ENCODE assay signal across 8 cellular contexts in the genomic region with DNA sequence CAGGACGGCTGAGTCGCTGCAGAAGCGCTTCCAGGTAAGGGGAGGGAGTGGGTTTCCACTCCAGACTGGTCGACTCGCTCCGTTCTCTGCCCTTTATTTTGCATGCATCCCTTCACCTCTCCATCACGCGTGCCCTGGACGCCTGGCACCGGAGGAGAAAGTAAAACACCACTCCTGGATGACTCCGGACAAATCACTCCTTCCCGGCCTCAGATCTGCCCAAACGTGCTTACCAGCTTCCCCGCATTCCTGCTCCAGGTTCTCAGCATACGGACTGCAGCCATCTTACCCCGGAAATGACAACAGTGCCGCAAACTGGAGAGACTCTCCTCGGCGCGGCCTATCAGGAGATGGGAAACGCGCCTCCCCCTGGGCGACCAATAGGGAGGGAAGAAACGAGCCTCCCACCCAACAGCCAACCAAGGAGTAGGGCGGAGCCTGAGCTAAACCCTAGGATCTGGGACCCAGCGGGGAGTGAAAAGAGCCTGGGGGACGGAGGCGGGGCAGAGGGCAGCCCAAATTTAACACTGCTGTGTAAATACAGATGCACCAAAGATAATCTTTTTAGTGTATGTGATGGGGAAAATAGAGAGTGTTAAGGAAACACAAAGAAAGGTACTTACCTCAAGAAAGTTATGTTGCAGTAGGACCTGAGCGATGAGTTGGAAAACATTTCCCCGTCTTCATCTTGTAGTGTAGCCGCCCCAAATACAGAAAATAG. TPM values are rescaled to one million over a fixed set of nuclear protein-coding genes. Genes with fewer than 3 reads are reported as not detected.
DNase-seq lines count a peak whose midpoint lies in the region; ATAC-seq and TF ChIP-seq lines count a peak whose summit lies in the region.

A gene (minus strand): TSS at position 298 of the 721 bp plus-strand sequence. CDS start 14 bp downstream, at position 284.

- no peaks in the 10 kb centered on the region for H3K9me3 Mint-ChIP-seq in WTC11

- H3K4me3 Mint-ChIP-seq in WTC11 = no peak within 1 kb of the TSS

- 0 to 2% (median 1%) methylated on average over 30 to 31 of the region's 31 CpGs for WGBS in spleen, 5 donors

- H3K9me3 ChIP-seq in spleen = no peaks in the 10 kb centered on the region

- TF ChIP-seq POLR2A in GM18951 (IDR thresholded peaks at IDR 0.05; ENCODE audit: extremely low read depth, insufficient read depth, insufficient read length) = peak; percentile 89
- peak in 1 of 3 donors; percentile 62 for TF ChIP-seq POLR2A in spleen (IDR thresholded peaks at IDR 0.05)

- peak within 1 kb of the TSS; percentile 62 to 87 (median 76) for H3K4me3 ChIP-seq in spleen

- H3K27me3 ChIP-seq in spleen (replicated peaks in 1 of 7) = no peaks in the 10 kb centered on the region

- in situ Hi-C loops in GM18951 (cut with MboI; ENCODE audit: low sequenced_read_pairs, unreplicated experiment) = no loop called here

- CTCF ChIA-PET in WTC11 (lab: Charles Lee) = interaction anchor here (1.0 to 2.3 kb wide), 6 partner anchors 16 to 214 kb away, joined by 3 to 10 read pairs (median 4); a partner anchor contains a TSS

- peak within 1 kb of the TSS; percentile 89 for H3K27ac ChIP-seq in caudate nucleus (ENCODE audit: low read depth, low read length)
- H3K27ac ChIP-seq in spleen = peak within 1 kb of the TSS; percentile 72 to 90 (median 85)

- H3K36me3 Mint-ChIP-seq in WTC11 = no peaks in the 10 kb centered on the region

- DNase-seq in AG08396 (ENCODE audit: low spot score) = peak; percentile 96
- DNase-seq in NCI-H226 = peak; percentile 94
- peak; percentile 97 for DNase-seq in WTC11 (ENCODE audit: low spot score)
- peak; percentile 58 to 99 (median 96) for DNase-seq in caudate nucleus (lab: John Stamatoyannopoulos, UW)
- DNase-seq in inferior parietal cortex (ENCODE audit: extremely low spot score) = peak; percentile 98
- peak; percentile 95 for DNase-seq in spleen

- peaks cover 0 to 55% (median 37%) of the 10 kb centered on the region in 6 donors for H3K4me1 ChIP-seq in spleen

- intact Hi-C loops in spleen (cut with DNase I; ENCODE audit: low total_unique reads) = no loop called here

- peak within 1 kb of the TSS; percentile 70 for H3K27ac Mint-ChIP-seq in WTC11

- H3K4me1 Mint-ChIP-seq in WTC11 = peaks cover 12% of the 10 kb centered on the region

- ATAC-seq in HG03175 (IDR thresholded peaks at IDR 0.05; ENCODE audit: unreplicated experiment) = peak; percentile 100
- ATAC-seq in WTC11 = peak; percentile 100

- TF ChIP-seq CTCF in WTC11 (IDR thresholded peaks at IDR 0.05) (no peak), spleen (IDR thresholded peaks at IDR 0.05 in 8 of 11, conservative IDR thresholded peaks at IDR 0.05 in 3 of 11) (peak in 1 of 11 experiments; percentile 12)

- H3K36me3 ChIP-seq in spleen = no peaks in the 10 kb centered on the region

- H3K27me3 Mint-ChIP-seq in WTC11 (ENCODE audit: low read depth) = no peaks in the 10 kb centered on the region

- POLR2A ChIA-PET in WTC11 (lab: Charles Lee) = interaction anchor here (0.8 to 3.4 kb wide), 6 partner anchors 12 to 117 kb away, joined by 4 to 32 read pairs (median 6); a partner anchor contains a TSS

TF ChIP-seq in WTC11, 78 proteins besides CTCF, POLR2A, EP300 and RAD21 (continues in another document):
- TF ChIP-seq EMX1 (CRISPR knock-in tag; IDR thresholded peaks at IDR 0.05) (no peak), CREM (CRISPR knock-in tag; IDR thresholded peaks at IDR 0.05) (peak; percentile 66), ZNF263 (CRISPR knock-in tag; IDR thresholded peaks at IDR 0.05; ENCODE audit: low read depth) (no peak), ESRRA (CRISPR knock-in tag; IDR thresholded peaks at IDR 0.05; ENCODE audit: borderline replicate concordance) (no peak), RELA (CRISPR knock-in tag; IDR thresholded peaks at IDR 0.05; ENCODE audit: borderline replicate concordance) (no peak), GRHL2 (CRISPR knock-in tag; IDR thresholded peaks at IDR 0.05; ENCODE audit: insufficient replicate concordance, severe bottlenecking) (no peak), TEAD4 (CRISPR knock-in tag; IDR thresholded peaks at IDR 0.05) (0 out of 2 replicates have a peak, but pooled peaks have one; percentile 53), FOXJ3 (CRISPR knock-in tag; IDR thresholded peaks at IDR 0.05; ENCODE audit: borderline replicate concordance) (no peak), KAT7 (CRISPR knock-in tag; IDR thresholded peaks at IDR 0.05; ENCODE audit: borderline replicate concordance) (no peak), MXD4 (CRISPR knock-in tag; IDR thresholded peaks at IDR 0.05; ENCODE audit: borderline replicate concordance) (no peak), NFYB (CRISPR knock-in tag; conservative IDR thresholded peaks at IDR 0.05; ENCODE audit: low read depth) (peak; percentile 60), MYBL2 (CRISPR knock-in tag; IDR thresholded peaks at IDR 0.05) (peak; percentile 70; the same call in 1 of the 2 replicates), ZNF138 (CRISPR knock-in tag; conservative IDR thresholded peaks at IDR 0.05) (no peak), NR1H2 (CRISPR knock-in tag; IDR thresholded peaks at IDR 0.05) (no peak), NR2C2 (CRISPR knock-in tag; IDR thresholded peaks at IDR 0.05) (no peak), GABPB1 (CRISPR knock-in tag; IDR thresholded peaks at IDR 0.05) (no peak; the same call in 1 of the 2 replicates), NFATC4 (CRISPR knock-in tag; IDR thresholded peaks at IDR 0.05) (no peak), ZNF671 (CRISPR knock-in tag; IDR thresholded peaks at IDR 0.05) (no peak), TP53 (CRISPR knock-in tag; IDR thresholded peaks at IDR 0.05) (no peak), IRF2 (CRISPR knock-in tag; IDR thresholded peaks at IDR 0.05; ENCODE audit: borderline replicate concordance, low read depth) (no peak), TCF7 (CRISPR knock-in tag; IDR thresholded peaks at IDR 0.05; ENCODE audit: low read depth) (no peak), ZNF219 (CRISPR knock-in tag; IDR thresholded peaks at IDR 0.05; ENCODE audit: borderline replicate concordance) (no peak), ATF1 (CRISPR knock-in tag; IDR thresholded peaks at IDR 0.05) (no peak), FOXP1 (CRISPR knock-in tag; IDR thresholded peaks at IDR 0.05; ENCODE audit: borderline replicate concordance) (peak; percentile 47; the same call in 1 of the 2 replicates)
- TF ChIP-seq, protein P1, sequence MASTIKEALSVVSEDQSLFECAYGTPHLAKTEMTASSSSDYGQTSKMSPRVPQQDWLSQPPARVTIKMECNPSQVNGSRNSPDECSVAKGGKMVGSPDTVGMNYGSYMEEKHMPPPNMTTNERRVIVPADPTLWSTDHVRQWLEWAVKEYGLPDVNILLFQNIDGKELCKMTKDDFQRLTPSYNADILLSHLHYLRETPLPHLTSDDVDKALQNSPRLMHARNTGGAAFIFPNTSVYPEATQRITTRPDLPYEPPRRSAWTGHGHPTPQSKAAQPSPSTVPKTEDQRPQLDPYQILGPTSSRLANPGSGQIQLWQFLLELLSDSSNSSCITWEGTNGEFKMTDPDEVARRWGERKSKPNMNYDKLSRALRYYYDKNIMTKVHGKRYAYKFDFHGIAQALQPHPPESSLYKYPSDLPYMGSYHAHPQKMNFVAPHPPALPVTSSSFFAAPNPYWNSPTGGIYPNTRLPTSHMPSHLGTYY (CRISPR knock-in tag; IDR thresholded peaks at IDR 0.05) = no peak
- TF ChIP-seq, protein P2, sequence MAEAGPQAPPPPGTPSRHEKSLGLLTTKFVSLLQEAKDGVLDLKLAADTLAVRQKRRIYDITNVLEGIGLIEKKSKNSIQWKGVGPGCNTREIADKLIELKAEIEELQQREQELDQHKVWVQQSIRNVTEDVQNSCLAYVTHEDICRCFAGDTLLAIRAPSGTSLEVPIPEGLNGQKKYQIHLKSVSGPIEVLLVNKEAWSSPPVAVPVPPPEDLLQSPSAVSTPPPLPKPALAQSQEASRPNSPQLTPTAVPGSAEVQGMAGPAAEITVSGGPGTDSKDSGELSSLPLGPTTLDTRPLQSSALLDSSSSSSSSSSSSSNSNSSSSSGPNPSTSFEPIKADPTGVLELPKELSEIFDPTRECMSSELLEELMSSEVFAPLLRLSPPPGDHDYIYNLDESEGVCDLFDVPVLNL (CRISPR knock-in tag; IDR thresholded peaks at IDR 0.05; ENCODE audit: borderline replicate concordance, low read depth) = no peak
- TF ChIP-seq, protein P3, sequence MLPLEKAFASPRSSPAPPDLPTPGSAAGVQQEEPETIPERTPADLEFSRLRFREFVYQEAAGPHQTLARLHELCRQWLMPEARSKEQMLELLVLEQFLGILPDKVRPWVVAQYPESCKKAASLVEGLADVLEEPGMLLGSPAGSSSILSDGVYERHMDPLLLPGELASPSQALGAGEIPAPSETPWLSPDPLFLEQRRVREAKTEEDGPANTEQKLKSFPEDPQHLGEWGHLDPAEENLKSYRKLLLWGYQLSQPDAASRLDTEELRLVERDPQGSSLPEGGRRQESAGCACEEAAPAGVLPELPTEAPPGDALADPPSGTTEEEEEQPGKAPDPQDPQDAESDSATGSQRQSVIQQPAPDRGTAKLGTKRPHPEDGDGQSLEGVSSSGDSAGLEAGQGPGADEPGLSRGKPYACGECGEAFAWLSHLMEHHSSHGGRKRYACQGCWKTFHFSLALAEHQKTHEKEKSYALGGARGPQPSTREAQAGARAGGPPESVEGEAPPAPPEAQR (CRISPR knock-in tag; IDR thresholded peaks at IDR 0.05) = no peak
- TF ChIP-seq, protein P4, sequence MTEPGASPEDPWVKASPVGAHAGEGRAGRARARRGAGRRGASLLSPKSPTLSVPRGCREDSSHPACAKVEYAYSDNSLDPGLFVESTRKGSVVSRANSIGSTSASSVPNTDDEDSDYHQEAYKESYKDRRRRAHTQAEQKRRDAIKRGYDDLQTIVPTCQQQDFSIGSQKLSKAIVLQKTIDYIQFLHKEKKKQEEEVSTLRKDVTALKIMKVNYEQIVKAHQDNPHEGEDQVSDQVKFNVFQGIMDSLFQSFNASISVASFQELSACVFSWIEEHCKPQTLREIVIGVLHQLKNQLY (CRISPR knock-in tag; IDR thresholded peaks at IDR 0.05) = no peak

RNA-seq across cellular contexts. Expression of the gene that starts here (rescaled TPM):
- total RNA-seq in WTC11 (2021) (20.1 to 22.9 TPM (median 21.6 TPM) in 3 replicates), spleen (10 to 100 TPM in 3 of 7 donors, 1 to 10 TPM in 4; 5.5 to 13.4 (median 9.9) TPM)
- polyA plus RNA-seq in spleen = 1 to 10 TPM; 1.8 to 2.4 (median 2.3) TPM

Comparison
In these comparisons a context has a peak if more than half of its experiments do, and no peak if none do; other contexts are left out.
1. Peak in every context shown above with its lines: DNase-seq, ATAC-seq, H3K4me3 ChIP-seq and H3K27ac ChIP-seq.